Comparison of ENCODE assay signal across 11 cellular contexts in the genomic region with DNA sequence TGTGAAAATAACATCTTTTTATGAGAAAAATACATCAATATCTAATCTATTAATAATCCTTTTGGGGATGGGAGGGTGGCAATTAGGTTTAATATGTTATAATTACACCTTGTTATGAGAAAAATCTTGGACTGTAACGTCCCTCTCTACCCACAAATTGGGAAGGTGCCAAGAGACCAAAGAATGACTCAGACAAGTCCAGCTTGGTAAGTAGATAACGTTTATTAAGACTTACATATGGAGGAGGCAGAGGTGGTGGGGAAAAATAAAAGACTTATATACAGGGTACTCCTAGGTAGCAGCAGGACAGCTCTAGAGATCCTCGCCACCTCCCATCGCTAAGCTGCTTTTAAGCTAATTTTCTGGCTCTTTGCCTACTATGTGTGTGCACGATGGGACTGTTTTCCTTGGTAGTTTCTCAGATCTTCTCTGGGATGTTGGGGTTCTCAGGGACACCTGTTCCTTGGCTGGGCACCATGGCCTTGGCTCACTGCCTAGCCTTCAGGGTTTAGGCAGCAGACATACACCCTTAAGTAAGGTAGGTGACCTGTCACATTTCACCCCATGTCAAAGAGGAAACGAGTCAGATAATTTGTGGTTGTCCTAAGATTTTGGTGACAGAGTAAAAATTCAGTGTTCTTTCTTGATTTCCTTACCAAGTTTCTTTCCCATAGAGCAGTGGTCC. TPM values are rescaled to one million over a fixed set of nuclear protein-coding genes. Genes with fewer than 3 reads are reported as not detected.
A peak's percentile ranks its signal among the peaks of the same experiment; 100 is the strongest.
DNase-seq lines count a peak whose midpoint lies in the region; ATAC-seq and TF ChIP-seq lines count a peak whose summit lies in the region.
"Had no signal": no experiment of that assay in that cellular context is flagged by ENCODE, and none has a peak within 500 bp of the region (broad histone marks: within the 10 kb centered on the region; RNA-seq: fewer than 3 reads in every experiment).

No MANE protein-coding gene starts in this region.

- no peak overlapping the region for H3K27ac Mint-ChIP-seq in nephron progenitor cell

- H3K9me2 ChIP-seq in HCT116 (ENCODE audit: insufficient read depth), result no peaks in the 10 kb centered on the region

- H3K36me3 ChIP-seq in HCT116 (ENCODE audit: control insufficient read depth in 1 of 2, insufficient read depth in 2 of 2, low read length in 2 of 2), result peaks cover 0 to 9% of the 10 kb centered on the region in 2 experiments; a peak in 2 of 4 replicates
- H3K36me3 ChIP-seq: ovary had no signal

- no peaks in the 10 kb centered on the region for H3K9me3 Mint-ChIP-seq in nephron progenitor cell

- intact Hi-C loops in HCT116 (cut with micrococcal nuclease), result no loop called here

- no peaks in the 10 kb centered on the region for H3K79me2 ChIP-seq in HCT116 (ENCODE audit: insufficient read depth, low read length)

- POLR2A ChIA-PET in HCT116 (lab: Charles Lee), result no interaction called here

- no peaks in the 10 kb centered on the region for H3K4me1 Mint-ChIP-seq in nephron progenitor cell

- ATAC-seq in HCT116, result no peak
- ATAC-seq in GM21526 (IDR thresholded peaks at IDR 0.05; ENCODE audit: low FRiP score, unreplicated experiment), result no peak

- RAD21 ChIA-PET in HCT116 (lab: Charles Lee; ENCODE audit: low non-redundant PET in 1 of 2, low total read pairs in 2 of 2, uncharacterized antibody in 2 of 2, unreplicated experiment in 2 of 2), result no interaction called here

- TF ChIP-seq RAD21 in HCT116 (IDR thresholded peaks at IDR 0.05; ENCODE audit: low read depth), result no peak

- H2AFZ ChIP-seq in HCT116 (ENCODE audit: low read depth, low read length, poor library complexity, severe bottlenecking), result no peak overlapping the region

- BruUV-seq in HCT116 (replicated peaks; lab: Mats Ljungman, UMichigan), result no TSS peak

- no peak overlapping the region for H3K27ac ChIP-seq in HCT116 (ENCODE audit: low read depth, low read length)
- H3K27ac ChIP-seq in VCaP, result peak overlapping the region; percentile 93
- H3K27ac ChIP-seq: KMS-11, ovary had no signal

- no peak for TF ChIP-seq CTCF in AG09319 (IDR thresholded peaks at IDR 0.05; ENCODE audit: low read depth, low read length)
- no peak for TF ChIP-seq CTCF in HCT116 (IDR thresholded peaks at IDR 0.05 in 2 of 3, conservative IDR thresholded peaks at IDR 0.05 in 1 of 3; ENCODE audit: borderline replicate concordance in 1 of 3, insufficient read depth in 1 of 3, low read depth in 2 of 3, low read length in 2 of 3)
- no peak for TF ChIP-seq CTCF in VCaP (conservative IDR thresholded peaks at IDR 0.05)
- TF ChIP-seq CTCF in fibroblast of villous mesenchyme (IDR thresholded peaks at IDR 0.05; ENCODE audit: insufficient read depth, low read depth, low read length), result no peak
- TF ChIP-seq CTCF in nephron progenitor cell (IDR thresholded peaks at IDR 0.05), result no peak

- CTCF ChIA-PET in HCT116 (lab: Charles Lee), result no interaction called here

- no peak for TF ChIP-seq POLR2A in HCT116 (IDR thresholded peaks at IDR 0.05; ENCODE audit: borderline replicate concordance, extremely low read depth, insufficient read depth, insufficient read length)

- no peaks in the 10 kb centered on the region for H4K20me1 ChIP-seq in HCT116 (ENCODE audit: insufficient read depth)

- H3K9me3 ChIP-seq in HCT116 (ENCODE audit: control insufficient read depth in 1 of 2, insufficient read depth in 1 of 2, low read depth in 1 of 2, low read length in 2 of 2), result no peaks in the 10 kb centered on the region
- H3K9me3 ChIP-seq: ovary had no signal

- H3K36me3 Mint-ChIP-seq in nephron progenitor cell (ENCODE audit: low read depth), result peaks cover 53% of the 10 kb centered on the region

- no peak overlapping the region for H3K4me3 Mint-ChIP-seq in nephron progenitor cell

- H3K27me3 Mint-ChIP-seq in nephron progenitor cell (ENCODE audit: low read depth, poor library complexity), result no peaks in the 10 kb centered on the region

- no peaks in the 10 kb centered on the region for H3K27me3 ChIP-seq in HCT116 (ENCODE audit: insufficient read depth, low read length)
- H3K27me3 ChIP-seq: ovary had no signal

- peak; percentile 15 for DNase-seq in AG09319 (ENCODE audit: extremely low read depth, low read depth)
- peak; percentile 3 for DNase-seq in HCT116 (ENCODE audit: low read depth, low spot score)
- peak; percentile 81 for DNase-seq in fibroblast of villous mesenchyme (ENCODE audit: low read depth)
- no peak for DNase-seq in NAMALWA (ENCODE audit: low spot score)
- no peak for DNase-seq in nephron progenitor cell
- DNase-seq in NK-92 treated with Interleukin-12 subunit alpha and Interleukin-12 subunit beta, amount 100 ng/mL, for 24 hours (lab: John Stamatoyannopoulos, UW), result no peak
- DNase-seq: activated effector memory CD4-positive, alpha-beta T cell treated with anti-CD3 and anti-CD28 coated beads, Interleukin-2, amount 50 U/mL, for 16 hours; ovary had no signal

- no peak overlapping the region for H3K9ac ChIP-seq in HCT116 (ENCODE audit: low read length)
- H3K9ac ChIP-seq: KMS-11 had no signal

- no peak overlapping the region for H3K4me3 ChIP-seq in HCT116 (replicated peaks in 1 of 2; ENCODE audit: low read depth in 1 of 2, low read length in 2 of 2)
- H3K4me3 ChIP-seq in fibroblast of villous mesenchyme (ENCODE audit: low read depth, low read length), result no peak overlapping the region
- H3K4me3 ChIP-seq: ovary had no signal

- H3K4me1 ChIP-seq in HCT116 (ENCODE audit: control insufficient read depth in 1 of 2, insufficient read depth in 2 of 2, low read length in 2 of 2), result peaks cover 5 to 9% of the 10 kb centered on the region in 2 experiments; a peak in 3 of 4 replicates

- H3K4me2 ChIP-seq in HCT116 (ENCODE audit: low read length), result no peak overlapping the region
- H3K4me2 ChIP-seq: KMS-11 had no signal

TF ChIP-seq in HCT116, 20 proteins besides CTCF, POLR2A, EP300 and RAD21:
- no peak for TF ChIP-seq SRF (IDR thresholded peaks at IDR 0.05; ENCODE audit: low read depth)
- no peak for TF ChIP-seq JUND (IDR thresholded peaks at IDR 0.05)
- no peak for TF ChIP-seq SP1 (IDR thresholded peaks at IDR 0.05; ENCODE audit: low read depth)
- TF ChIP-seq CEBPB (IDR thresholded peaks at IDR 0.05; ENCODE audit: low read depth), result no peak
- no peak for TF ChIP-seq EZH2 (IDR thresholded peaks at IDR 0.05)

RNA-seq across cellular contexts. Expression of a gene that starts 31.5 kb away (rescaled TPM):
- total RNA-seq in HCT116 (2021; ENCODE audit: unreplicated experiment) (33.4 TPM), fibroblast of villous mesenchyme (35.1 and 49.7 TPM in 2 replicates)
- 12.0 and 18.2 TPM in 2 replicates for polyA plus RNA-seq in HCT116 (2012)

RNA-seq across cellular contexts. Expression of a gene that starts 37.3 kb away (rescaled TPM):
- total RNA-seq in HCT116 (2021; ENCODE audit: unreplicated experiment) (23.5 TPM), fibroblast of villous mesenchyme (18.6 and 20.0 TPM in 2 replicates)
- polyA plus RNA-seq in HCT116 (2012), result 24.6 and 24.9 TPM in 2 replicates

Comparison
In these comparisons a context has a peak if more than half of its experiments do, and no peak if none do; other contexts are left out.
1. DNase-seq: peak in AG09319 (single experiment), HCT116 (single experiment) and fibroblast of villous mesenchyme (single experiment); none in NAMALWA (single experiment), nephron progenitor cell (single experiment) and NK-92 treated with Interleukin-12 subunit alpha and Interleukin-12 subunit beta, amount 100 ng/mL, for 24 hours (single experiment).